Comparison of ENCODE assay signal across 25 cellular contexts in the genomic region with DNA sequence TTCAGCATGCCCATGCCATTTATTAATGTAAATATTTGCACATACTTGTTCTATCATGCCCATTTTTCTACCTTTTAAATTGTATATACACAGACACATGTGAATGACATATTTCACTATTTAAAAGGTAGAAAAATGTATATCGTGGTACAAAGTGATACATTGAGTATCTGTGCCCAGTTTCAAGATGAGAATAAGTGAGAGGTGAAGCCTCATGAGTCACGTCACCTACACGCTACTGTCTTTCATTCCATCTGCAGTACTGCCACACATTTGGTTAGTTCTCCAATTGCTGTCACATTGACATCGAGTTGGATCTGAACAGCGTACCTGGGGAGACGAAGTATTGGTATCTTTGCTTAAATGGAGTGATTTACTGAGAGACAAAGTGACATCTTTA. TPM values are rescaled to one million over a fixed set of nuclear protein-coding genes. Genes with fewer than 3 reads are reported as not detected.
DNase-seq lines count a peak whose midpoint lies in the region; ATAC-seq, FAIRE-seq and TF ChIP-seq lines count a peak whose summit lies in the region.
"Had no signal": no experiment of that assay in that cellular context is flagged by ENCODE, and none has a peak within 500 bp of the region (broad histone marks: within the 10 kb centered on the region; RNA-seq: fewer than 3 reads in every experiment).

No MANE protein-coding gene starts in this region.

- no peaks in the 10 kb centered on the region for H3K9me3 Mint-ChIP-seq in activated CD4-positive, alpha-beta T cell treated with anti-CD3 and anti-CD28 coated beads for 36 hours (ENCODE audit: low read depth)
- H3K9me3 Mint-ChIP-seq in HFFc6: peaks cover 80% of the 10 kb centered on the region

- H3K4ac ChIP-seq in trophoblast cell (ENCODE audit: low read depth, low read length): no peak overlapping the region

- peak; percentile 81 for ATAC-seq in activated CD4-positive, alpha-beta T cell treated with anti-CD3 and anti-CD28 coated beads for 36 hours
- ATAC-seq: GM23338, HepG2, PC-3 had no signal

- H3K23ac ChIP-seq in trophoblast cell (ENCODE audit: low read length): no peak overlapping the region

- H3K27ac Mint-ChIP-seq in activated CD4-positive, alpha-beta T cell treated with anti-CD3 and anti-CD28 coated beads for 36 hours: no peak overlapping the region
- H3K27ac Mint-ChIP-seq in HFFc6: peak overlapping the region; percentile 96
- H3K27ac Mint-ChIP-seq: CD4-positive, CD25-positive, alpha-beta regulatory T cell; GM23338 had no signal

- no peaks in the 10 kb centered on the region for H3K79me1 ChIP-seq in trophoblast cell (ENCODE audit: low read length)

- H3K4me3 ChIP-seq in bronchial epithelial cell (ENCODE audit: low read depth, low read length): no peak overlapping the region
- H3K4me3 ChIP-seq in trophoblast cell (ENCODE audit: low read depth, low read length): no peak overlapping the region
- H3K4me3 ChIP-seq: GM23338 had no signal

- H2AFZ ChIP-seq in trophoblast cell (ENCODE audit: insufficient read depth, low read length, poor library complexity): no peak overlapping the region

- peak; percentile 23 for FAIRE-seq in bronchial epithelial cell (lab: Jason Lieb, UNC)
- FAIRE-seq: G401.6, HepG2 had no signal

- no peak overlapping the region for H2BK5ac ChIP-seq in trophoblast cell (ENCODE audit: low read depth, low read length, poor library complexity)

- H3K4me1 ChIP-seq in trophoblast cell (ENCODE audit: control insufficient read depth in 1 of 2, insufficient read depth in 2 of 2, low read length in 2 of 2): peaks cover 4 to 5% of the 10 kb centered on the region in 2 experiments
- H3K4me1 ChIP-seq: Caco-2 had no signal

- POLR2A ChIA-PET in activated CD4-positive, alpha-beta T cell treated with anti-CD3 and anti-CD28 coated beads for 36 hours (lab: Charles Lee): no interaction called here

- H3K36me3 ChIP-seq in bronchial epithelial cell (ENCODE audit: control insufficient read depth, insufficient read depth, low read length) (no peaks in the 10 kb centered on the region), trophoblast cell (ENCODE audit: control insufficient read depth in 1 of 2, insufficient read depth in 2 of 2, low read length in 2 of 2) (no peaks in the 10 kb centered on the region)
- H3K36me3 ChIP-seq: BE2C had no signal

- H3K27me3 Mint-ChIP-seq in activated CD4-positive, alpha-beta T cell treated with anti-CD3 and anti-CD28 coated beads for 36 hours: peaks cover 60% of the 10 kb centered on the region
- H3K27me3 Mint-ChIP-seq in HFFc6 (ENCODE audit: insufficient read depth): peaks cover 63% of the 10 kb centered on the region

- no peaks in the 10 kb centered on the region for H3K36me3 Mint-ChIP-seq in activated CD4-positive, alpha-beta T cell treated with anti-CD3 and anti-CD28 coated beads for 36 hours (ENCODE audit: low read depth)
- H3K36me3 Mint-ChIP-seq in HFFc6 (ENCODE audit: low read depth): peaks cover 99% of the 10 kb centered on the region
- H3K36me3 Mint-ChIP-seq: CD4-positive, CD25-positive, alpha-beta regulatory T cell had no signal

- no peak overlapping the region for H2AK5ac ChIP-seq in trophoblast cell (ENCODE audit: low read length)

- no peak overlapping the region for H3K4me2 ChIP-seq in trophoblast cell (ENCODE audit: low read length)
- H3K4me2 ChIP-seq: KMS-11, SK-N-SH had no signal

- H3K9me3 ChIP-seq in trophoblast cell (ENCODE audit: insufficient read depth, low read depth, low read length): no peaks in the 10 kb centered on the region
- H3K9me3 ChIP-seq: BE2C, Caco-2, SK-N-SH had no signal

- H3K4me3 Mint-ChIP-seq in activated CD4-positive, alpha-beta T cell treated with anti-CD3 and anti-CD28 coated beads for 36 hours: no peak overlapping the region
- peak overlapping the region; percentile 69 for H3K4me3 Mint-ChIP-seq in HFFc6
- H3K4me3 Mint-ChIP-seq: CD4-positive, CD25-positive, alpha-beta regulatory T cell; GM23338 had no signal

- H4K91ac ChIP-seq in trophoblast cell (ENCODE audit: low read depth, low read length): no peak overlapping the region

- H3K27me3 ChIP-seq in bronchial epithelial cell (ENCODE audit: control insufficient read depth, insufficient read depth, low read length) (peaks cover 6% of the 10 kb centered on the region), trophoblast cell (ENCODE audit: insufficient read depth, low read length) (no peaks in the 10 kb centered on the region)
- H3K27me3 ChIP-seq: BE2C had no signal

- no peak overlapping the region for H2BK120ac ChIP-seq in trophoblast cell (ENCODE audit: insufficient read depth, low read length, poor library complexity)

- intact Hi-C loops in activated CD4-positive, alpha-beta T cell treated with anti-CD3 and anti-CD28 coated beads for 36 hours (cut with DNase I, micrococcal nuclease): no loop called here

- H2BK12ac ChIP-seq in trophoblast cell (ENCODE audit: low read length): no peak overlapping the region

- WGBS in trophoblast cell (ENCODE audit: extremely low coverage, insufficient coverage, insufficient read length): no CpG with 5 or more reads among the region's 6 CpGs

- CTCF ChIA-PET in activated CD4-positive, alpha-beta T cell treated with anti-CD3 and anti-CD28 coated beads for 36 hours (lab: Charles Lee): no interaction called here

- peak; percentile 10 for DNase-seq in activated CD4-positive, alpha-beta T cell treated with anti-CD3 and anti-CD28 coated beads for 36 hours
- DNase-seq in activated CD4-positive, alpha-beta T cell treated with anti-CD3 and anti-CD28 coated beads, Interleukin-2, amount 50 U/mL, for 48 hours: no peak
- DNase-seq in HFFc6 (no peak), bronchial epithelial cell (ENCODE audit: low read depth) (peak; percentile 29), trophoblast cell (peak; percentile 22 to 45), GF-D8 (lab: John Stamatoyannopoulos, UW) (no peak), NCI-H2196 (lab: John Stamatoyannopoulos, UW; ENCODE audit: unreplicated experiment) (no peak)
- no peak for DNase-seq in stimulated activated CD8-positive, alpha-beta memory T cell treated with anti-CD3 and anti-CD28 coated beads, Interleukin-4, amount 100 ng/mL, for 48 hours
- DNase-seq: BE2C; Caco-2; CD4-positive, CD25-positive, alpha-beta regulatory T cell; NCI-H187; NCI-H2107; NCI-H2227 treated with DMSO at 0.1 percent for 48 hours; NCI-H510A treated with DMSO at 0.1 percent for 48 hours; NCI-H774; PC-3; RPMI8226; SHP77 treated with DMSO at 0.1 percent for 48 hours; SK-N-SH had no signal

- H4K12ac ChIP-seq in trophoblast cell (ENCODE audit: low read depth, low read length): no peak overlapping the region

- no peak overlapping the region for H3K18ac ChIP-seq in trophoblast cell (ENCODE audit: low read length)

- no peak overlapping the region for H3K9ac ChIP-seq in trophoblast cell (ENCODE audit: low read length)
- H3K9ac ChIP-seq: KMS-11, SK-N-SH had no signal

- no peak overlapping the region for H3K27ac ChIP-seq in trophoblast cell (ENCODE audit: low read depth, low read length)
- H3K27ac ChIP-seq: 22Rv1, KMS-11 had no signal

- no peak overlapping the region for H4K8ac ChIP-seq in trophoblast cell (ENCODE audit: low read depth, low read length)

- H3K14ac ChIP-seq in trophoblast cell (ENCODE audit: low read length): no peak overlapping the region

- peaks cover 11% of the 10 kb centered on the region for H3K4me1 Mint-ChIP-seq in activated CD4-positive, alpha-beta T cell treated with anti-CD3 and anti-CD28 coated beads for 36 hours
- peaks cover 99% of the 10 kb centered on the region for H3K4me1 Mint-ChIP-seq in HFFc6 (ENCODE audit: low read depth)
- H3K4me1 Mint-ChIP-seq: CD4-positive, CD25-positive, alpha-beta regulatory T cell had no signal

- no peaks in the 10 kb centered on the region for H3K79me2 ChIP-seq in trophoblast cell (ENCODE audit: control insufficient read depth, insufficient read depth, low read length, poor library complexity)

- no peak for TF ChIP-seq CTCF in HFFc6 (IDR thresholded peaks at IDR 0.05)
- TF ChIP-seq CTCF in bronchial epithelial cell (IDR thresholded peaks at IDR 0.05; ENCODE audit: insufficient read depth, low read length, severe bottlenecking): no peak

RNA-seq across cellular contexts. Expression of gene GREM1, which starts 11.9 kb away (rescaled TPM):
- total RNA-seq in activated CD4-positive, alpha-beta T cell treated with anti-CD3 and anti-CD28 coated beads for 36 hours: not detected
- 1,000 to 10,000 TPM; 2,146 to 4,099 (median 3,549) TPM for total RNA-seq in HFFc6 (2021; fragmentation: NEBNext Ultra II Directional; extraction: Animal tissue kit (Norgen Biotek cat#: 25700))
- 0.13 and 3.7 TPM in 2 replicates for total RNA-seq in bronchial epithelial cell
- polyA plus RNA-seq in trophoblast cell (2013): 0.27 and 0.29 TPM in 2 replicates
- total RNA-seq: CD4-positive, CD25-positive, alpha-beta regulatory T cell had no signal
- polyA plus RNA-seq: CD4-positive, CD25-positive, alpha-beta regulatory T cell had no signal

Comparison
In these comparisons a context has a peak if more than half of its experiments do, and no peak if none do; other contexts are left out.
1. DNase-seq: peak in activated CD4-positive, alpha-beta T cell treated with anti-CD3 and anti-CD28 coated beads for 36 hours (single experiment), bronchial epithelial cell (single experiment) and trophoblast cell (2 of 2); none in activated CD4-positive, alpha-beta T cell treated with anti-CD3 and anti-CD28 coated beads, Interleukin-2, amount 50 U/mL, for 48 hours (0 of 2), HFFc6 (single experiment), GF-D8 (single experiment), stimulated activated CD8-positive, alpha-beta memory T cell treated with anti-CD3 and anti-CD28 coated beads, Interleukin-4, amount 100 ng/mL, for 48 hours (single experiment) and NCI-H2196 (single experiment).
2. RNA of gene GREM1, which starts 11.9 kb away (total RNA-seq): 2,146 to 4,099 TPM in HFFc6; 0.13 to 3.7 TPM in bronchial epithelial cell and not detected in activated CD4-positive, alpha-beta T cell treated with anti-CD3 and anti-CD28 coated beads for 36 hours; every median in the first group is over 100 times any median in the second.